In genomic region chr11:117444256-117445096, GRCh38 we compare ENCODE assay signal across 1 cellular context.
TF ChIP-seq lines count a peak whose summit lies in the region.

No MANE protein-coding gene starts in this region.

TF ChIP-seq in GM23338, 12 proteins besides CTCF, POLR2A, EP300 and RAD21 (continued from another document):
- TF ChIP-seq, protein P1, sequence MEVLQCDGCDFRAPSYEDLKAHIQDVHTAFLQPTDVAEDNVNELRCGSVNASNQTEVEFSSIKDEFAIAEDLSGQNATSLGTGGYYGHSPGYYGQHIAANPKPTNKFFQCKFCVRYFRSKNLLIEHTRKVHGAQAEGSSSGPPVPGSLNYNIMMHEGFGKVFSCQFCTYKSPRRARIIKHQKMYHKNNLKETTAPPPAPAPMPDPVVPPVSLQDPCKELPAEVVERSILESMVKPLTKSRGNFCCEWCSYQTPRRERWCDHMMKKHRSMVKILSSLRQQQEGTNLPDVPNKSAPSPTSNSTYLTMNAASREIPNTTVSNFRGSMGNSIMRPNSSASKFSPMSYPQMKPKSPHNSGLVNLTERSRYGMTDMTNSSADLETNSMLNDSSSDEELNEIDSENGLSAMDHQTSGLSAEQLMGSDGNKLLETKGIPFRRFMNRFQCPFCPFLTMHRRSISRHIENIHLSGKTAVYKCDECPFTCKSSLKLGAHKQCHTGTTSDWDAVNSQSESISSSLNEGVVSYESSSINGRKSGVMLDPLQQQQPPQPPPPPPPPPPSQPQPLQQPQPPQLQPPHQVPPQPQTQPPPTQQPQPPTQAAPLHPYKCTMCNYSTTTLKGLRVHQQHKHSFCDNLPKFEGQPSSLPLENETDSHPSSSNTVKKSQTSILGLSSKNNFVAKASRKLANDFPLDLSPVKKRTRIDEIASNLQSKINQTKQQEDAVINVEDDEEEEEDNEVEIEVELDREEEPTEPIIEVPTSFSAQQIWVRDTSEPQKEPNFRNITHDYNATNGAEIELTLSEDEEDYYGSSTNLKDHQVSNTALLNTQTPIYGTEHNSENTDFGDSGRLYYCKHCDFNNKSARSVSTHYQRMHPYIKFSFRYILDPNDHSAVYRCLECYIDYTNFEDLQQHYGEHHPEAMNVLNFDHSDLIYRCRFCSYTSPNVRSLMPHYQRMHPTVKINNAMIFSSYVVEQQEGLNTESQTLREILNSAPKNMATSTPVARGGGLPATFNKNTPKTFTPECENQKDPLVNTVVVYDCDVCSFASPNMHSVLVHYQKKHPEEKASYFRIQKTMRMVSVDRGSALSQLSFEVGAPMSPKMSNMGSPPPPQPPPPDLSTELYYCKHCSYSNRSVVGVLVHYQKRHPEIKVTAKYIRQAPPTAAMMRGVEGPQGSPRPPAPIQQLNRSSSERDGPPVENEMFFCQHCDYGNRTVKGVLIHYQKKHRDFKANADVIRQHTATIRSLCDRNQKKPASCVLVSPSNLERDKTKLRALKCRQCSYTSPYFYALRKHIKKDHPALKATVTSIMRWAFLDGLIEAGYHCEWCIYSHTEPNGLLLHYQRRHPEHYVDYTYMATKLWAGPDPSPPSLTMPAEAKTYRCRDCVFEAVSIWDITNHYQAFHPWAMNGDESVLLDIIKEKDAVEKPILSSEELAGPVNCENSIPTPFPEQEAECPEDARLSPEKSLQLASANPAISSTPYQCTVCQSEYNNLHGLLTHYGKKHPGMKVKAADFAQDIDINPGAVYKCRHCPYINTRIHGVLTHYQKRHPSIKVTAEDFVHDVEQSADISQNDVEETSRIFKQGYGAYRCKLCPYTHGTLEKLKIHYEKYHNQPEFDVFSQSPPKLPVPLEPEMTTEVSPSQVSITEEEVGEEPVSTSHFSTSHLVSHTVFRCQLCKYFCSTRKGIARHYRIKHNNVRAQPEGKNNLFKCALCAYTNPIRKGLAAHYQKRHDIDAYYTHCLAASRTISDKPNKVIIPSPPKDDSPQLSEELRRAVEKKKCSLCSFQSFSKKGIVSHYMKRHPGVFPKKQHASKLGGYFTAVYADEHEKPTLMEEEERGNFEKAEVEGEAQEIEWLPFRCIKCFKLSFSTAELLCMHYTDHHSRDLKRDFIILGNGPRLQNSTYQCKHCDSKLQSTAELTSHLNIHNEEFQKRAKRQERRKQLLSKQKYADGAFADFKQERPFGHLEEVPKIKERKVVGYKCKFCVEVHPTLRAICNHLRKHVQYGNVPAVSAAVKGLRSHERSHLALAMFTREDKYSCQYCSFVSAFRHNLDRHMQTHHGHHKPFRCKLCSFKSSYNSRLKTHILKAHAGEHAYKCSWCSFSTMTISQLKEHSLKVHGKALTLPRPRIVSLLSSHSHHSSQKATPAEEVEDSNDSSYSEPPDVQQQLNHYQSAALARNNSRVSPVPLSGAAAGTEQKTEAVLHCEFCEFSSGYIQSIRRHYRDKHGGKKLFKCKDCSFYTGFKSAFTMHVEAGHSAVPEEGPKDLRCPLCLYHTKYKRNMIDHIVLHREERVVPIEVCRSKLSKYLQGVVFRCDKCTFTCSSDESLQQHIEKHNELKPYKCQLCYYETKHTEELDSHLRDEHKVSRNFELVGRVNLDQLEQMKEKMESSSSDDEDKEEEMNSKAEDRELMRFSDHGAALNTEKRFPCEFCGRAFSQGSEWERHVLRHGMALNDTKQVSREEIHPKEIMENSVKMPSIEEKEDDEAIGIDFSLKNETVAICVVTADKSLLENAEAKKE (CRISPR knock-in tag; IDR thresholded peaks at IDR 0.05), result no peak
- TF ChIP-seq ETS1 (IDR thresholded peaks at IDR 0.05) (no peak), EZH2 (IDR thresholded peaks at IDR 0.05; ENCODE audit: low read depth, unreplicated experiment) (no peak), ZNF114 (CRISPR knock-in tag; IDR thresholded peaks at IDR 0.05) (no peak), NANOG (IDR thresholded peaks at IDR 0.05; ENCODE audit: borderline replicate concordance) (no peak), EZH2phosphoT487 (IDR thresholded peaks at IDR 0.05; ENCODE audit: unreplicated experiment) (no peak), STAT1 (IDR thresholded peaks at IDR 0.05; ENCODE audit: unreplicated experiment) (no peak), JUNB (IDR thresholded peaks at IDR 0.05; ENCODE audit: unreplicated experiment) (no peak), REST (IDR thresholded peaks at IDR 0.05; ENCODE audit: unreplicated experiment) (no peak), POLR2AphosphoS5 (IDR thresholded peaks at IDR 0.05; ENCODE audit: low read depth) (no peak), CREB1 (CRISPR knock-in tag; IDR thresholded peaks at IDR 0.05; ENCODE audit: low read depth) (no peak)
